In genomic region chr1:168580991-168581390, GRCh38 we compare ENCODE assay signal across 15 cellular contexts. TPM values are rescaled to one million over a fixed set of nuclear protein-coding genes. Genes with fewer than 3 reads are reported as not detected.
DNase-seq lines count a peak whose midpoint lies in the region; ATAC-seq, FAIRE-seq and TF ChIP-seq lines count a peak whose summit lies in the region.
"Not testable (repeated sequence)": the region's sequence is repeated elsewhere in the genome, so short reads cannot be mapped to it uniquely, and the experiment has no call there.
"Had no signal": no experiment of that assay in that cellular context is flagged by ENCODE, and none has a peak within 500 bp of the region (broad histone marks: within the 10 kb centered on the region; RNA-seq: fewer than 3 reads in every experiment).

No MANE protein-coding gene starts in this region.

- not testable (repeated sequence) for H3K4me1 ChIP-seq in A549; GM12878 (ENCODE audit: control insufficient read depth, insufficient read depth, low read length); small intestine (ENCODE audit: control insufficient read depth in 2 of 2, insufficient read depth in 1 of 2, low read depth in 1 of 2, low read length in 1 of 2)
- peaks cover 10% of the 10 kb centered on the region for H3K4me1 ChIP-seq in keratinocyte (ENCODE audit: control insufficient read depth, extremely low read depth, insufficient read depth, low read length)

- H3K27me3 ChIP-seq in GM12878 (replicated peaks in 1 of 2; ENCODE audit: control insufficient read depth in 2 of 2, insufficient read depth in 2 of 2, low read length in 1 of 2); keratinocyte (ENCODE audit: control insufficient read depth, extremely low read depth, insufficient read depth, low read length); small intestine (ENCODE audit: control insufficient read depth in 2 of 2, insufficient read depth in 2 of 2, low read length in 2 of 2): not testable (repeated sequence)

- not testable (repeated sequence) for H4K20me1 ChIP-seq in GM12878 (ENCODE audit: control insufficient read depth, insufficient read depth); keratinocyte (ENCODE audit: control insufficient read depth, extremely low read depth, insufficient read depth, low read length)

- not testable (repeated sequence) for ATAC-seq in A549, GM12878

- SMC1A ChIA-PET in GM12878 (lab: Charles Lee; ENCODE audit: uncharacterized antibody, unreplicated experiment), result interaction anchor here (0.8 to 4.5 kb wide), 4 partner anchors 10 to 61 kb away, joined by 4 to 16 read pairs (median 4); no protein-coding TSS in a partner anchor

- dilution Hi-C loops in keratinocyte (cut with MboI; ENCODE audit: extremely low pct_ligation_motif_present, low sequenced_read_pairs), result not testable (repeated sequence)

- not testable (repeated sequence) for H3K9ac ChIP-seq in GM12878 (ENCODE audit: control insufficient read depth, insufficient read depth, low read length); keratinocyte (ENCODE audit: control insufficient read depth, extremely low read depth, insufficient read depth, low read length)

- not testable (repeated sequence) for TF ChIP-seq EP300 in A549 (IDR thresholded peaks at IDR 0.05); GM12878 (IDR thresholded peaks at IDR 0.05; ENCODE audit: borderline replicate concordance in 1 of 2, control insufficient read depth in 1 of 2, low read depth in 2 of 2, low read length in 2 of 2)

- H3K4me3 ChIP-seq in A549; GM12878; keratinocyte (ENCODE audit: control insufficient read depth in 2 of 3, extremely low read depth in 1 of 3, insufficient read depth in 2 of 3, low read depth in 1 of 3, low read length in 3 of 3); small intestine (ENCODE audit: low read depth in 1 of 2, low read length in 2 of 2): not testable (repeated sequence)

- H3K4me2 ChIP-seq in A549; GM12878 (ENCODE audit: control insufficient read depth, insufficient read depth); keratinocyte (ENCODE audit: control insufficient read depth, extremely low read depth, insufficient read depth, low read depth, low read length): not testable (repeated sequence)

- BruUV-seq in GM12878 (replicated peaks; lab: Mats Ljungman, UMichigan), result not testable (repeated sequence)

- peak; percentile 59 for FAIRE-seq in A549 (lab: Jason Lieb, UNC)
- FAIRE-seq in TTC549 (lab: Jason Lieb, UNC), result peak; percentile 34
- FAIRE-seq in GM12878 (lab: Jason Lieb, UNC), result peak; percentile 23
- peak; percentile 39 for FAIRE-seq in endometrium (lab: Jason Lieb, UNC)
- peak; percentile 36 for FAIRE-seq in keratinocyte (lab: Jason Lieb, UNC)
- FAIRE-seq in small intestine (lab: Jason Lieb, UNC), result peak; percentile 23

- TF ChIP-seq RAD21 in A549 (conservative IDR thresholded peaks at IDR 0.05 in 1 of 2, IDR thresholded peaks at IDR 0.05 in 1 of 2); GM12878 (IDR thresholded peaks at IDR 0.05; ENCODE audit: insufficient read depth, low read depth, low read length): not testable (repeated sequence)

- not testable (repeated sequence) for TF ChIP-seq CTCF in A549 (IDR thresholded peaks at IDR 0.05); GM12878 (IDR thresholded peaks at IDR 0.05 in 2 of 3, conservative IDR thresholded peaks at IDR 0.05 in 1 of 3; ENCODE audit: control insufficient read depth in 2 of 3, extremely low read depth in 1 of 3, insufficient read depth in 1 of 3, low read depth in 3 of 3, low read length in 3 of 3); keratinocyte (optimal IDR thresholded peaks at IDR 0.05 in 1 of 3, IDR thresholded peaks at IDR 0.05 in 1 of 3, conservative IDR thresholded peaks at IDR 0.05 in 1 of 3; ENCODE audit: extremely low read depth in 1 of 3, insufficient read depth in 2 of 3, low read length in 3 of 3)

- intact Hi-C loops in GM12878 (cut with micrococcal nuclease; ENCODE audit: unreplicated experiment), result not testable (repeated sequence)

- TF ChIP-seq POLR2A in A549 (IDR thresholded peaks at IDR 0.05; ENCODE audit: low read length); GM12878 (IDR thresholded peaks at IDR 0.05; ENCODE audit: low read depth, low read length): not testable (repeated sequence)

- H2AFZ ChIP-seq in GM12878 (ENCODE audit: control insufficient read depth, low read depth, low read length); keratinocyte (ENCODE audit: control insufficient read depth, low read length): not testable (repeated sequence)

- RAD21 ChIA-PET in GM12878 (lab: Charles Lee; ENCODE audit: unreplicated experiment), result interaction anchor here (1.7 kb wide), 1 partner anchor 71 kb away, joined by 3 read pairs; no protein-coding TSS in a partner anchor

- not testable (repeated sequence) for H3K36me3 ChIP-seq in GM12878 (ENCODE audit: control insufficient read depth in 2 of 2, insufficient read depth in 2 of 2, low read length in 1 of 2); keratinocyte (ENCODE audit: control insufficient read depth in 2 of 2, extremely low read depth in 1 of 2, insufficient read depth in 2 of 2, low read length in 2 of 2); small intestine (ENCODE audit: control insufficient read depth in 2 of 2, insufficient read depth in 2 of 2, low read length in 2 of 2)

- DNase-seq in A549 (ENCODE audit: low read depth in 1 of 2, low spot score in 1 of 2); GM12878 (ENCODE audit: low read depth, low spot score); keratinocyte (ENCODE audit: low read depth, low spot score); small intestine: not testable (repeated sequence)
- DNase-seq in pons (ENCODE audit: low spot score), result peak; percentile 28

- POLR2A ChIA-PET in A549 (lab: Yijun Ruan, JAX); GM12878 (lab: Charles Lee): not testable (repeated sequence)

- H3K9me3 ChIP-seq in A549; GM12878 (replicated peaks; ENCODE audit: control insufficient read depth, insufficient read depth, low read length); keratinocyte (ENCODE audit: control insufficient read depth, low read depth, low read length); small intestine (ENCODE audit: control insufficient read depth, low read depth): not testable (repeated sequence)

- H3K27ac ChIP-seq in A549; GM12878 (ENCODE audit: control insufficient read depth, insufficient read depth); keratinocyte (ENCODE audit: control insufficient read depth, insufficient read depth, low read length); small intestine (ENCODE audit: low read depth in 1 of 2, low read length in 1 of 2): not testable (repeated sequence)

- CTCF ChIA-PET in A549 (lab: Yijun Ruan, JAX), result interaction anchor here (1.3 kb wide), 1 partner anchor 142 kb away, joined by 3 read pairs; no protein-coding TSS in a partner anchor
- CTCF ChIA-PET in GM12878 (lab: Yijun Ruan, JAX), result interaction anchor here (1.1 to 6.9 kb wide), 4 partner anchors 10 to 238 kb away, joined by 3 to 32 read pairs (median 4); no protein-coding TSS in a partner anchor

- in situ Hi-C loops in GM12878 (cut with MboI), result not testable (repeated sequence)

- H3K9me1 ChIP-seq in keratinocyte (ENCODE audit: control insufficient read depth, extremely low read depth, insufficient read depth, low read length), result not testable (repeated sequence)

- H3K79me2 ChIP-seq in GM12878 (ENCODE audit: control insufficient read depth, insufficient read depth, low read length); keratinocyte (ENCODE audit: control insufficient read depth, insufficient read depth, low read length): not testable (repeated sequence)

- WGBS in A549 (ENCODE audit: missing lambda C conversion rate), result 58% methylated on average over 7 of the region's 7 CpGs
- 34% methylated on average over 7 of the region's 7 CpGs for WGBS in GM12878 (ENCODE audit: insufficient coverage, insufficient replicate concordance, low lambda C conversion rate, missing lambda C conversion rate)
- WGBS in small intestine, 3 donors, result 85 to 91% (median 86%) methylated on average over 7 of the region's 7 CpGs

RNA-seq across cellular contexts. Expression of gene XCL1, which starts 4.6 kb away (rescaled TPM):
- not detected in 2 replicates for polyA plus RNA-seq in A549 (2011; rRNA removed)
- not detected in 2 replicates for polyA plus RNA-seq in A549 (2012; cell fraction: cytosol; rRNA removed)
- 0.04 TPM in 1 of 2 replicates, not detected in the other for polyA plus RNA-seq in A549 (2012; cell fraction: nucleus; rRNA removed)
- polyA plus RNA-seq in A549 (2017; fragmentation: RNase III; extraction: RNeasy Plus Mini Kit Qiagen cat#74134 plus additional on column Dnase treatment), result not detected in 3 replicates
- not detected in 2 replicates for polyA minus RNA-seq in A549 (2011; rRNA and poly(A)+ RNA removed)
- total RNA-seq in GM12878 (2013; cell fraction: nucleolus; rRNA removed), result 7.6 and 11.2 TPM in 2 replicates
- total RNA-seq in GM12878 (2014; rRNA removed), result 9.5 and 10.1 TPM in 2 replicates
- 11.8 and 12.4 TPM in 2 replicates for total RNA-seq in GM12878 (2014; rRNA removed; fragmentation: Illumina TruSeq; extraction: Trizol)
- total RNA-seq in GM12878 (2021), result 8.8 and 10.4 TPM in 2 replicates
- 1.3 TPM for polyA plus RNA-seq in GM12878 (2011; ENCODE audit: low read depth)
- 1,155 and 1,222 TPM in 2 replicates for polyA plus RNA-seq in GM12878 (2011; rRNA removed)
- polyA plus RNA-seq in GM12878 (2011; cell fraction: cytosol; rRNA removed), result 732 and 1,038 TPM in 2 replicates
- polyA plus RNA-seq in GM12878 (2011; cell fraction: nucleus; rRNA removed), result 231 and 418 TPM in 2 replicates
- polyA plus RNA-seq in GM12878 (2012), result 0.23 and 1.2 TPM in 2 replicates
- polyA plus RNA-seq in GM12878 (2014; fragmentation: Illumina TruSeq; extraction: Trizol), result 11.1 and 13.0 TPM in 2 replicates
- polyA plus RNA-seq in GM12878 (2014; fragmentation: Nextera tagmentation; extraction: Ambion mirVana), result 10 to 100 TPM; 13.7 to 17.5 TPM
- polyA plus RNA-seq in GM12878 (2014; rRNA removed), result 12.1 and 12.9 TPM in 2 replicates
- polyA plus RNA-seq in GM12878 (2016; fragmentation: Nextera tagmentation; extraction: Ambion mirVana), result 1 to 10 TPM in 1 of 2 experiments, under 1 TPM in 1; 0.68 to 1.4 TPM
- 403 and 417 TPM in 2 replicates for polyA minus RNA-seq in GM12878 (2011; rRNA and poly(A)+ RNA removed)
- 188 and 226 TPM in 2 replicates for polyA minus RNA-seq in GM12878 (2011; cell fraction: cytosol; rRNA and poly(A)+ RNA removed)
- 86.6 and 106 TPM in 2 replicates for polyA minus RNA-seq in GM12878 (2011; cell fraction: nucleus; rRNA and poly(A)+ RNA removed)
- 0.18 to 0.33 TPM in 2 of 3 replicates, not detected in the other for polyA plus RNA-seq in keratinocyte
- polyA plus RNA-seq in keratinocyte (2011; ENCODE audit: low read depth), result not detected
- polyA plus RNA-seq in keratinocyte (2011; cell fraction: cytosol; rRNA removed), result not detected in 2 replicates
- not detected in 2 replicates for polyA plus RNA-seq in keratinocyte (2011; cell fraction: nucleus; rRNA removed)
- polyA plus RNA-seq in keratinocyte (2012; ENCODE audit: low replicate concordance), result 0.16 TPM in 1 of 2 replicates, not detected in the other
- polyA minus RNA-seq in keratinocyte, result not detected in 3 replicates
- not detected for polyA minus RNA-seq in keratinocyte (2011; cell fraction: cytosol; rRNA and poly(A)+ RNA removed)
- polyA minus RNA-seq in keratinocyte (2011; cell fraction: nucleus; rRNA and poly(A)+ RNA removed), result not detected in 2 replicates
- polyA plus RNA-seq in small intestine, result under 1 TPM in 2 of 3 donors, not detected in 1; 0.21 to 0.54 TPM
- total RNA-seq: Calu3, Daoy, G401, GM23248 had no signal
- polyA plus RNA-seq: BJ, GM23248 had no signal

RNA-seq across cellular contexts. Expression of gene XCL2, which starts 37.2 kb away (rescaled TPM):
- polyA plus RNA-seq in A549 (2011; rRNA removed), result not detected in 2 replicates
- polyA plus RNA-seq in A549 (2012; cell fraction: cytosol; rRNA removed), result not detected in 2 replicates
- not detected in 2 replicates for polyA plus RNA-seq in A549 (2012; cell fraction: nucleus; rRNA removed)
- polyA plus RNA-seq in A549 (2017; fragmentation: RNase III; extraction: RNeasy Plus Mini Kit Qiagen cat#74134 plus additional on column Dnase treatment), result not detected in 3 replicates
- polyA minus RNA-seq in A549 (2011; rRNA and poly(A)+ RNA removed), result not detected in 2 replicates
- total RNA-seq in GM12878 (2013; cell fraction: nucleolus; rRNA removed), result 3.9 and 4.0 TPM in 2 replicates
- 5.3 and 6.7 TPM in 2 replicates for total RNA-seq in GM12878 (2014; rRNA removed)
- 4.5 and 5.3 TPM in 2 replicates for total RNA-seq in GM12878 (2014; rRNA removed; fragmentation: Illumina TruSeq; extraction: Trizol)
- total RNA-seq in GM12878 (2021), result 2.1 and 2.4 TPM in 2 replicates
- 1.6 TPM for polyA plus RNA-seq in GM12878 (2011; ENCODE audit: low read depth)
- polyA plus RNA-seq in GM12878 (2011; rRNA removed), result 204 and 299 TPM in 2 replicates
- 523 and 1,399 TPM in 2 replicates for polyA plus RNA-seq in GM12878 (2011; cell fraction: cytosol; rRNA removed)
- 82.3 and 200 TPM in 2 replicates for polyA plus RNA-seq in GM12878 (2011; cell fraction: nucleus; rRNA removed)
- polyA plus RNA-seq in GM12878 (2012), result 0.35 and 0.56 TPM in 2 replicates
- 5.2 and 6.3 TPM in 2 replicates for polyA plus RNA-seq in GM12878 (2014; fragmentation: Illumina TruSeq; extraction: Trizol)
- polyA plus RNA-seq in GM12878 (2014; fragmentation: Nextera tagmentation; extraction: Ambion mirVana), result 1 to 10 TPM; 3.5 to 5.0 TPM
- 4.5 and 4.9 TPM in 2 replicates for polyA plus RNA-seq in GM12878 (2014; rRNA removed)
- 1 to 10 TPM in 1 of 2 experiments, under 1 TPM in 1; 0.50 to 1.2 TPM for polyA plus RNA-seq in GM12878 (2016; fragmentation: Nextera tagmentation; extraction: Ambion mirVana)
- polyA minus RNA-seq in GM12878 (2011; rRNA and poly(A)+ RNA removed), result 102 and 163 TPM in 2 replicates
- 21.6 and 27.4 TPM in 2 replicates for polyA minus RNA-seq in GM12878 (2011; cell fraction: cytosol; rRNA and poly(A)+ RNA removed)
- polyA minus RNA-seq in GM12878 (2011; cell fraction: nucleus; rRNA and poly(A)+ RNA removed), result 16.4 and 20.8 TPM in 2 replicates
- not detected in 3 replicates for polyA plus RNA-seq in keratinocyte
- not detected for polyA plus RNA-seq in keratinocyte (2011; ENCODE audit: low read depth)
- not detected in 2 replicates for polyA plus RNA-seq in keratinocyte (2011; cell fraction: cytosol; rRNA removed)
- polyA plus RNA-seq in keratinocyte (2011; cell fraction: nucleus; rRNA removed), result not detected in 2 replicates
- polyA plus RNA-seq in keratinocyte (2012; ENCODE audit: low replicate concordance), result not detected in 2 replicates
- polyA minus RNA-seq in keratinocyte, result not detected in 3 replicates
- not detected for polyA minus RNA-seq in keratinocyte (2011; cell fraction: cytosol; rRNA and poly(A)+ RNA removed)
- polyA minus RNA-seq in keratinocyte (2011; cell fraction: nucleus; rRNA and poly(A)+ RNA removed), result not detected in 2 replicates
- under 1 TPM in 1 of 3 donors, not detected in 2; 0.42 TPM for polyA plus RNA-seq in small intestine
- total RNA-seq: Calu3; CD4-positive, alpha-beta memory T cell; Daoy; G401; GM23248; H1; H7 had no signal
- polyA plus RNA-seq: BJ, GM23248, H1 had no signal
